ENCODE assay signal across 13 cellular contexts in genomic region chr1:109659997-109660755, GRCh38. TPM values are rescaled to one million over a fixed set of nuclear protein-coding genes. Genes with fewer than 3 reads are reported as not detected.
A peak's percentile ranks its signal among the peaks of the same experiment; 100 is the strongest.
DNase-seq lines count a peak whose midpoint lies in the region; ATAC-seq and TF ChIP-seq lines count a peak whose summit lies in the region.
"Had no signal": no experiment of that assay in that cellular context is flagged by ENCODE, and none has a peak within 500 bp of the region (broad histone marks: within the 10 kb centered on the region; RNA-seq: fewer than 3 reads in every experiment).

No MANE protein-coding gene starts in this region.

- no peaks in the 10 kb centered on the region for H3K36me3 Mint-ChIP-seq in WTC11
- H3K36me3 Mint-ChIP-seq: type B pancreatic cell had no signal

- peaks cover 12% of the 10 kb centered on the region for H3K9me1 ChIP-seq in IMR-90 (ENCODE audit: insufficient read depth, low read length)

- H3K23ac ChIP-seq in IMR-90 (ENCODE audit: low read depth, low read length), result no peak overlapping the region
- H3K23ac ChIP-seq in mesenchymal stem cell (ENCODE audit: low read length in 2 of 2), result no peak overlapping the region

- H3K9me3 Mint-ChIP-seq in WTC11, result no peaks in the 10 kb centered on the region
- H3K9me3 Mint-ChIP-seq: activated T-cell treated with anti-CD3 and anti-CD28 coated beads, Interleukin-2, amount 50 U/mL, for 4 hours; type B pancreatic cell had no signal

- H3K79me1 ChIP-seq in IMR-90 (ENCODE audit: low read depth in 1 of 2, low read length in 2 of 2), result peaks cover 0 to 10% of the 10 kb centered on the region in 2 experiments; a peak in 3 of 4 replicates
- no peaks in the 10 kb centered on the region for H3K79me1 ChIP-seq in mesenchymal stem cell (replicated peaks; ENCODE audit: low read length, poor library complexity, severe bottlenecking)

- no peak overlapping the region for H4K5ac ChIP-seq in IMR-90 (ENCODE audit: low read depth, low read length)

- H4K8ac ChIP-seq in IMR-90 (ENCODE audit: low read depth in 2 of 2, low read length in 2 of 2) (no peak overlapping the region), mesenchymal stem cell (ENCODE audit: low read length) (no peak overlapping the region)

- POLR2A ChIA-PET in IMR-90 (lab: Charles Lee; ENCODE audit: unreplicated experiment), result no interaction called here
- POLR2A ChIA-PET in WTC11 (lab: Charles Lee), result no interaction called here

- H3K27me3 ChIP-seq in IMR-90 (ENCODE audit: control insufficient read depth, insufficient read depth, low read length) (no peaks in the 10 kb centered on the region), mesenchymal stem cell (ENCODE audit: control insufficient read depth in 1 of 2, insufficient read depth in 1 of 2, low read length in 2 of 2) (no peaks in the 10 kb centered on the region)

- TF ChIP-seq RAD21 in IMR-90 (IDR thresholded peaks at IDR 0.05; ENCODE audit: low read length), result no peak

- no peak overlapping the region for H2BK20ac ChIP-seq in IMR-90 (ENCODE audit: low read depth, low read length)

- 100% methylated on average over 2 of the region's 5 CpGs; no CpG with 5 or more reads in 1 of the 2 experiments for WGBS in IMR-90 (ENCODE audit: extremely low coverage in 2 of 2, insufficient read length in 1 of 2), 2 experiments
- WGBS in mesenchymal stem cell, result 87% methylated on average over 4 of the region's 5 CpGs

- H2AK5ac ChIP-seq in IMR-90 (ENCODE audit: low read depth, low read length), result no peak overlapping the region
- H2AK5ac ChIP-seq in mesenchymal stem cell (ENCODE audit: low read length, severe bottlenecking), result no peak overlapping the region

- H3K4me3 ChIP-seq in IMR-90 (ENCODE audit: insufficient read depth, low read depth, low read length) (no peak overlapping the region), mesenchymal stem cell (ENCODE audit: insufficient read depth in 1 of 2, low read depth in 1 of 2, low read length in 2 of 2) (no peak overlapping the region)

- H2AFZ ChIP-seq in IMR-90 (replicated peaks; ENCODE audit: low read length, poor library complexity) (no peak overlapping the region), mesenchymal stem cell (ENCODE audit: low read depth, low read length) (no peak overlapping the region)

- ATAC-seq in IMR-90 (ENCODE audit: low read depth) (no peak), WTC11 (no peak)
- ATAC-seq: activated T-cell treated with anti-CD3 and anti-CD28 coated beads, Interleukin-2, amount 50 U/mL, for 4 hours had no signal

- intact Hi-C loops in IMR-90 (cut with micrococcal nuclease), result no loop called here

- peaks cover 6% of the 10 kb centered on the region for H3K4me1 Mint-ChIP-seq in WTC11

- BruUV-seq in IMR-90 (replicated peaks; lab: Mats Ljungman, UMichigan), result no TSS peak

- no peak overlapping the region for H3K27ac Mint-ChIP-seq in WTC11

- dilution Hi-C loops in IMR-90 (cut with HindIII; ENCODE audit: low sequenced_read_pairs, unreplicated experiment), result no loop called here

- H2AK9ac ChIP-seq in IMR-90 (replicated peaks; ENCODE audit: low read depth, low read length, poor library complexity), result peak overlapping the region; percentile 42

- no peak overlapping the region for H3K4me3 Mint-ChIP-seq in WTC11
- H3K4me3 Mint-ChIP-seq: activated T-cell treated with anti-CD3 and anti-CD28 coated beads, Interleukin-2, amount 50 U/mL, for 4 hours; type B pancreatic cell had no signal

- H3K36me3 ChIP-seq in IMR-90 (ENCODE audit: control insufficient read depth, insufficient read depth, low read length) (peaks cover 16% of the 10 kb centered on the region; the same call in 1 of the 2 replicates), mesenchymal stem cell (ENCODE audit: control insufficient read depth in 1 of 2, insufficient read depth in 2 of 2, low read depth in 1 of 2, low read length in 2 of 2) (peaks cover 7% of the 10 kb centered on the region in 2 experiments)

- TF ChIP-seq POLR2A in IMR-90 (IDR thresholded peaks at IDR 0.05; ENCODE audit: low read depth, low read length), result no peak

- CTCF ChIA-PET in IMR-90 (lab: Yijun Ruan, JAX), result no interaction called here
- CTCF ChIA-PET in WTC11 (lab: Charles Lee), result no interaction called here

- H2BK12ac ChIP-seq in mesenchymal stem cell (ENCODE audit: low read length in 2 of 2), result no peak overlapping the region

- H2BK5ac ChIP-seq in IMR-90 (ENCODE audit: low read depth, low read length, poor library complexity, severe bottlenecking) (no peak overlapping the region), mesenchymal stem cell (ENCODE audit: low read depth, low read length, poor library complexity, severe bottlenecking) (no peak overlapping the region)

- H3K27ac ChIP-seq in IMR-90 (ENCODE audit: insufficient read depth, low read length), result no peak overlapping the region
- no peak overlapping the region for H3K27ac ChIP-seq in mesenchymal stem cell (ENCODE audit: low read length, poor library complexity, severe bottlenecking)

- no peak overlapping the region for H3K4ac ChIP-seq in IMR-90 (ENCODE audit: low read depth, low read length)
- no peak overlapping the region for H3K4ac ChIP-seq in mesenchymal stem cell (ENCODE audit: low read depth in 1 of 2, low read length in 2 of 2)

- H3K9ac ChIP-seq in IMR-90 (ENCODE audit: low read depth, low read length) (no peak overlapping the region), mesenchymal stem cell (ENCODE audit: low read length) (no peak overlapping the region)
- H3K9ac ChIP-seq: SK-N-SH had no signal

- H3K4me1 ChIP-seq in IMR-90 (ENCODE audit: control insufficient read depth, insufficient read depth, low read length), result peaks cover 3% of the 10 kb centered on the region
- peaks cover 27% of the 10 kb centered on the region for H3K4me1 ChIP-seq in mesenchymal stem cell (ENCODE audit: control insufficient read depth, insufficient read depth, low read depth, low read length)

- H4K91ac ChIP-seq in IMR-90 (ENCODE audit: insufficient read depth, low read depth, low read length), result no peak overlapping the region
- H4K91ac ChIP-seq in mesenchymal stem cell (ENCODE audit: low read length), result no peak overlapping the region

- DNase-seq in IMR-90 (peak; percentile 43), NCI-H2171 treated with DMSO at 0.1 percent for 48 hours (lab: John Stamatoyannopoulos, UW) (peak; percentile 98), cerebellar nuclear complex (lab: John Stamatoyannopoulos, UW) (peak; percentile 58 to 59), pons (ENCODE audit: low spot score) (peak; percentile 35), mesenchymal stem cell (no peak), WTC11 (ENCODE audit: low spot score) (no peak)
- DNase-seq in effector CD8-positive, alpha-beta T cell (lab: John Stamatoyannopoulos, UW), result no peak
- DNase-seq: activated CD4-positive, alpha-beta T cell treated with anti-CD3 and anti-CD28 coated beads for 1 hour; activated T-cell treated with anti-CD3 and anti-CD28 coated beads, Interleukin-2, amount 50 U/mL, for 4 hours; COR-L47; SK-N-SH had no signal

- peaks cover 5% of the 10 kb centered on the region for H3K27me3 Mint-ChIP-seq in WTC11 (ENCODE audit: low read depth)
- H3K27me3 Mint-ChIP-seq: type B pancreatic cell had no signal

- in situ Hi-C loops in IMR-90 (cut with MboI; ENCODE audit: low sequenced_read_pairs), result no loop called here

- TF ChIP-seq CTCF in IMR-90 (conservative IDR thresholded peaks at IDR 0.05; ENCODE audit: low read depth, low read length) (no peak), WTC11 (IDR thresholded peaks at IDR 0.05) (no peak)

- H3K4me2 ChIP-seq in IMR-90 (ENCODE audit: low read depth, low read length), result no peak overlapping the region
- H3K4me2 ChIP-seq in mesenchymal stem cell (ENCODE audit: low read length, poor library complexity, severe bottlenecking), result no peak overlapping the region
- H3K4me2 ChIP-seq: SK-N-SH had no signal

- H3K18ac ChIP-seq in IMR-90 (ENCODE audit: low read depth, low read length) (no peak overlapping the region), mesenchymal stem cell (ENCODE audit: low read depth in 1 of 2, low read length in 2 of 2) (no peak overlapping the region)

- H3K56ac ChIP-seq in IMR-90 (ENCODE audit: extremely low read depth, insufficient read depth, low read length), result no peak overlapping the region

- H3K9me3 ChIP-seq in IMR-90 (ENCODE audit: control insufficient read depth, insufficient read depth, low read length) (no peaks in the 10 kb centered on the region), mesenchymal stem cell (ENCODE audit: control insufficient read depth, low read length) (no peaks in the 10 kb centered on the region)
- H3K9me3 ChIP-seq: SK-N-SH had no signal

- H2BK15ac ChIP-seq in IMR-90 (ENCODE audit: low read depth, low read length), result no peak overlapping the region
- no peak overlapping the region for H2BK15ac ChIP-seq in mesenchymal stem cell (ENCODE audit: low read depth, poor library complexity, severe bottlenecking)

- H2BK120ac ChIP-seq in IMR-90 (ENCODE audit: low read depth, low read length) (no peak overlapping the region), mesenchymal stem cell (ENCODE audit: low read depth, low read length) (no peak overlapping the region)

- H3K14ac ChIP-seq in IMR-90 (replicated peaks; ENCODE audit: low read depth, low read length) (no peak overlapping the region), mesenchymal stem cell (ENCODE audit: low read length in 2 of 2) (no peak overlapping the region)

- no peaks in the 10 kb centered on the region for H4K20me1 ChIP-seq in IMR-90 (ENCODE audit: insufficient read depth, low read length)

RNA-seq across cellular contexts. Expression of gene GSTM4, which starts 4.3 kb away (rescaled TPM):
- total RNA-seq in IMR-90 (2012; rRNA removed), result 6.4 and 10.4 TPM in 2 replicates
- polyA plus RNA-seq in IMR-90 (2012; rRNA removed), result 37.8 and 42.2 TPM in 2 replicates
- polyA plus RNA-seq in IMR-90 (2012; cell fraction: cytosol; rRNA removed), result 29.1 and 38.2 TPM in 2 replicates
- polyA plus RNA-seq in IMR-90 (2012; cell fraction: nucleus; rRNA removed; ENCODE audit: low replicate concordance), result 28.6 and 35.6 TPM in 2 replicates
- 32.2 TPM for polyA plus RNA-seq in mesenchymal stem cell (2013, experiment 1 of 2)
- polyA plus RNA-seq in mesenchymal stem cell (2013, experiment 2 of 2), result 30.4 TPM
- 16.4 to 18.1 TPM (median 16.7 TPM) in 3 replicates for total RNA-seq in WTC11 (2021)

RNA-seq across cellular contexts. Expression of gene GSTM2, which starts 7.7 kb away (rescaled TPM):
- total RNA-seq in IMR-90 (2012; rRNA removed) (6.9 and 10.2 TPM in 2 replicates), WTC11 (2021) (12.9 to 15.4 TPM (median 15.3 TPM) in 3 replicates)
- 85.5 and 93.9 TPM in 2 replicates for polyA plus RNA-seq in IMR-90 (2012; rRNA removed)
- 35.3 and 55.1 TPM in 2 replicates for polyA plus RNA-seq in IMR-90 (2012; cell fraction: cytosol; rRNA removed)
- 360 and 610 TPM in 2 replicates for polyA plus RNA-seq in IMR-90 (2012; cell fraction: nucleus; rRNA removed; ENCODE audit: low replicate concordance)
- polyA plus RNA-seq in mesenchymal stem cell (2013, experiment 1 of 2), result 75.2 TPM
- polyA plus RNA-seq in mesenchymal stem cell (2013, experiment 2 of 2), result 70.3 TPM

RNA-seq across cellular contexts. Expression of gene GSTM1, which starts 27.4 kb away (rescaled TPM):
- total RNA-seq in IMR-90 (2012; rRNA removed) (not detected in 2 replicates), WTC11 (2021) (not detected in 3 replicates)
- polyA plus RNA-seq in IMR-90 (2012; rRNA removed), result not detected in 2 replicates
- polyA plus RNA-seq in IMR-90 (2012; cell fraction: cytosol; rRNA removed), result not detected in 2 replicates
- 0.24 TPM in 1 of 2 replicates, not detected in the other for polyA plus RNA-seq in IMR-90 (2012; cell fraction: nucleus; rRNA removed; ENCODE audit: low replicate concordance)
- 33.6 TPM for polyA plus RNA-seq in mesenchymal stem cell (2013, experiment 1 of 2)
- 34.4 TPM for polyA plus RNA-seq in mesenchymal stem cell (2013, experiment 2 of 2)
- polyA plus RNA-seq: endothelial cell of umbilical vein, SK-N-SH had no signal

RNA-seq across cellular contexts. Expression of gene AMPD2, which starts 40.5 kb away (rescaled TPM):
- total RNA-seq in IMR-90 (2012; rRNA removed) (50.3 and 61.5 TPM in 2 replicates), WTC11 (2021) (51.8 to 79.8 TPM (median 60.0 TPM) in 3 replicates)
- polyA plus RNA-seq in IMR-90 (2012; rRNA removed), result 103 and 116 TPM in 2 replicates
- 64.5 and 81.2 TPM in 2 replicates for polyA plus RNA-seq in IMR-90 (2012; cell fraction: cytosol; rRNA removed)
- 569 and 1,268 TPM in 2 replicates for polyA plus RNA-seq in IMR-90 (2012; cell fraction: nucleus; rRNA removed; ENCODE audit: low replicate concordance)
- polyA plus RNA-seq in mesenchymal stem cell (2013, experiment 1 of 2), result 61.6 TPM
- polyA plus RNA-seq in mesenchymal stem cell (2013, experiment 2 of 2), result 55.5 TPM

RNA-seq across cellular contexts. Expression of gene GNAT2, which starts 40.8 kb away (rescaled TPM):
- total RNA-seq in IMR-90 (2012; rRNA removed) (0.28 and 0.36 TPM in 2 replicates), WTC11 (2021) (0.14 TPM in 1 of 3 replicates, not detected in the others)
- polyA plus RNA-seq in IMR-90 (2012; rRNA removed), result 0.17 and 0.26 TPM in 2 replicates
- 0.07 TPM in 1 of 2 replicates, not detected in the other for polyA plus RNA-seq in IMR-90 (2012; cell fraction: cytosol; rRNA removed)
- polyA plus RNA-seq in IMR-90 (2012; cell fraction: nucleus; rRNA removed; ENCODE audit: low replicate concordance), result 0.10 TPM in 1 of 2 replicates, not detected in the other
- 0.08 TPM for polyA plus RNA-seq in mesenchymal stem cell (2013, experiment 1 of 2)
- 0.26 TPM for polyA plus RNA-seq in mesenchymal stem cell (2013, experiment 2 of 2)
- total RNA-seq: endothelial cell of umbilical vein had no signal
- polyA plus RNA-seq: endothelial cell of umbilical vein had no signal

Comparison
In these comparisons a context has a peak if more than half of its experiments do, and no peak if none do; other contexts are left out.
1. DNase-seq: peak in IMR-90 (single experiment), NCI-H2171 treated with DMSO at 0.1 percent for 48 hours (single experiment), cerebellar nuclear complex (2 of 2) and pons (single experiment); none in effector CD8-positive, alpha-beta T cell (single experiment), mesenchymal stem cell (single experiment) and WTC11 (single experiment).